In the genomic region with DNA sequence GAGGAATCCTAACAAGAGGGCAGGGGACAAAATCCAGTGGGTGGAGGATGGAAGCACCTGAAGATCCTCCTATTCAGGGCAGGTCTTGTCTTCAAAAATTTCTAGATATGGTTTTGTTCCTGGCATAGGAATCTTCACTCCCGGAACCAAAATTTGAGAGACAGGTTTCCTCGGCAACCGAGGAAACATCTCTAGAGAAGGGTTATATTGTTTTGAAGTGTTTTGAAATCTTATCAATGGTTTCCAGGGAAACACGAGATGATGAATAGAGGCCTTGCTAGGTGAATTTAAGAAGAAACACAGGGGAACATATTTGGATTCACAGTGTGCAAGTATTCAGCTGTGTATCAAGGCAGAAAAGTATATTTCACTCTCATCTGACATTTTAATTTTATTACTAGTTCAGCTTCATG, we compare ENCODE assay signal across 15 cellular contexts.
DNase-seq lines count a peak whose midpoint lies in the region; ATAC-seq and TF ChIP-seq lines count a peak whose summit lies in the region.
"Had no signal": no experiment of that assay in that cellular context is flagged by ENCODE, and none has a peak within 500 bp of the region (broad histone marks: within the 10 kb centered on the region; RNA-seq: fewer than 3 reads in every experiment).

No MANE protein-coding gene starts in this region.

- no peaks in the 10 kb centered on the region for H3K4me1 ChIP-seq in foreskin keratinocyte
- H3K4me1 ChIP-seq: BLaER1 treated with 17β-estradiol and CSF1 and Interleukin-3, amounts not matched to agents 10 nM and 100 nM; parathyroid adenoma had no signal

- H3K27me3 ChIP-seq in foreskin keratinocyte = peaks cover 32% of the 10 kb centered on the region
- H3K27me3 ChIP-seq: BLaER1 treated with 17β-estradiol and CSF1 and Interleukin-3, amounts not matched to agents 10 nM and 100 nM had no signal

- no peak overlapping the region for H3K27ac ChIP-seq in foreskin keratinocyte
- H3K27ac ChIP-seq: BLaER1 treated with 17β-estradiol and CSF1 and Interleukin-3, amounts not matched to agents 10 nM and 100 nM; parathyroid adenoma; PC-9; stomach had no signal

- DNase-seq in HT-29 (ENCODE audit: low spot score) (peak; percentile 20), NCI-H748 (lab: John Stamatoyannopoulos, UW; ENCODE audit: unreplicated experiment) (peak; percentile 89), foreskin keratinocyte (no peak), omental fat pad (ENCODE audit: low spot score) (no peak), T-helper 1 cell (no peak), dedifferentiated amniotic fluid mesenchymal stem cell (ENCODE audit: extremely low spot score) (no peak)
- DNase-seq: activated CD8-positive, alpha-beta memory T cell treated with anti-CD3 and anti-CD28 coated beads, Interleukin-2, amount 10 ng/mL, durations not matched to agents 7 days and 5 days; activated gamma-delta T cell treated with Interleukin-2 at 50 U/mL for 16 hours; foreskin fibroblast; stomach had no signal

- TF ChIP-seq CTCF in foreskin keratinocyte (conservative IDR thresholded peaks at IDR 0.05) = no peak
- no peak for TF ChIP-seq CTCF in omental fat pad (IDR thresholded peaks at IDR 0.05)

- peak; percentile 19 for ATAC-seq in foreskin keratinocyte
- ATAC-seq in omental fat pad (ENCODE audit: low FRiP score) = peak; percentile 71
- ATAC-seq in GM19397 (IDR thresholded peaks at IDR 0.05; ENCODE audit: unreplicated experiment) = no peak
- ATAC-seq: activated CD8-positive, alpha-beta memory T cell treated with anti-CD3 and anti-CD28 coated beads, Interleukin-2, amount 10 ng/mL, durations not matched to agents 7 days and 5 days; WTC11 had no signal

Comparison
In these comparisons a context has a peak if more than half of its experiments do, and no peak if none do; other contexts are left out.
1. DNase-seq: peak in HT-29 (single experiment) and NCI-H748 (single experiment); none in foreskin keratinocyte (0 of 2), omental fat pad (single experiment), T-helper 1 cell (0 of 5) and dedifferentiated amniotic fluid mesenchymal stem cell (single experiment).